Comparison of ENCODE assay signal across 8 cellular contexts in genomic region chr20:5127204-5127858, GRCh38.
DNase-seq lines count a peak whose midpoint lies in the region; ATAC-seq and TF ChIP-seq lines count a peak whose summit lies in the region.

No MANE protein-coding gene starts in this region.

- H3K4me1 ChIP-seq in BLaER1 = peaks cover 37% of the 10 kb centered on the region
- peaks cover 0 to 30% of the 10 kb centered on the region in 2 donors for H3K4me1 ChIP-seq in muscle layer of duodenum (ENCODE audit: control insufficient read depth in 1 of 2, insufficient read depth in 2 of 2, low read length in 2 of 2)

- peak overlapping the region; percentile 91 for H3K4me2 ChIP-seq in BLaER1

- H3K27ac Mint-ChIP-seq in stimulated activated naive B cell treated with anti-CD40 and anti-IgM and Interleukin-4, amounts not matched to agents 10 μg/mL and 1 μg/mL and 100 μg/mL, for 72 hours = peak overlapping the region; percentile 97

- peaks cover 5 to 13% of the 10 kb centered on the region in 2 donors for H3K36me3 Mint-ChIP-seq in stimulated activated naive B cell treated with anti-CD40 and anti-IgM and Interleukin-4, amounts not matched to agents 10 μg/mL and 1 μg/mL and 100 μg/mL, for 72 hours

- H3K9me3 Mint-ChIP-seq in stimulated activated naive B cell treated with anti-CD40 and anti-IgM and Interleukin-4, amounts not matched to agents 10 μg/mL and 1 μg/mL and 100 μg/mL, for 72 hours = no peaks in the 10 kb centered on the region

- H3K27ac ChIP-seq in BLaER1 (peak overlapping the region; percentile 91), muscle layer of duodenum (ENCODE audit: low read length) (peak overlapping the region; percentile 83)

- ATAC-seq in GM19328 (IDR thresholded peaks at IDR 0.05; ENCODE audit: unreplicated experiment) (peak; percentile 5), HG03442 (IDR thresholded peaks at IDR 0.05; ENCODE audit: unreplicated experiment) (peak; percentile 22)
- peak; percentile 52 to 55 for ATAC-seq in stimulated activated naive B cell treated with anti-CD40 and anti-IgM and Interleukin-4, amounts not matched to agents 10 μg/mL and 1 μg/mL and 100 μg/mL, for 72 hours (replicated peaks)

- H3K27me3 ChIP-seq in BLaER1 = no peaks in the 10 kb centered on the region
- no peaks in the 10 kb centered on the region for H3K27me3 ChIP-seq in muscle layer of duodenum (ENCODE audit: low read depth, low read length)

- H3K4me3 Mint-ChIP-seq in stimulated activated naive B cell treated with anti-CD40 and anti-IgM and Interleukin-4, amounts not matched to agents 10 μg/mL and 1 μg/mL and 100 μg/mL, for 72 hours = peak overlapping the region; percentile 91 to 99

- H3K36me3 ChIP-seq in BLaER1 = 0 out of 2 replicates have a peak, but pooled peaks cover 12% of the 10 kb centered on the region
- no peaks in the 10 kb centered on the region for H3K36me3 ChIP-seq in muscle layer of duodenum (ENCODE audit: control insufficient read depth in 1 of 2, insufficient read depth in 2 of 2, low read length in 2 of 2)

- peaks cover 22 to 35% of the 10 kb centered on the region in 2 donors for H3K4me1 Mint-ChIP-seq in stimulated activated naive B cell treated with anti-CD40 and anti-IgM and Interleukin-4, amounts not matched to agents 10 μg/mL and 1 μg/mL and 100 μg/mL, for 72 hours

- H4K20me1 ChIP-seq in BLaER1 = peaks cover 37% of the 10 kb centered on the region

- DNase-seq in NOMO-1 (lab: John Stamatoyannopoulos, UW; ENCODE audit: unreplicated experiment in 2 of 2) = peak; percentile 39 to 45
- peak; percentile 43 for DNase-seq in activated T-cell treated with anti-CD3 and anti-CD28 coated beads for 4 hours
- peak; percentile 71 to 74 for DNase-seq in erythroblast (lab: John Stamatoyannopoulos, UW)
- peak; percentile 58 for DNase-seq in stimulated activated naive B cell treated with anti-CD40 and anti-IgM and Interleukin-4, amounts not matched to agents 10 μg/mL and 1 μg/mL and 100 μg/mL, for 72 hours

- H3K9me3 ChIP-seq in BLaER1 = no peaks in the 10 kb centered on the region
- no peaks in the 10 kb centered on the region for H3K9me3 ChIP-seq in muscle layer of duodenum (ENCODE audit: control insufficient read depth in 1 of 2, low read length in 2 of 2)

- peak overlapping the region; percentile 90 for H3K9ac ChIP-seq in BLaER1

- H3K4me3 ChIP-seq in BLaER1 (peak overlapping the region; percentile 91), muscle layer of duodenum (ENCODE audit: low read depth in 1 of 2, low read length in 2 of 2) (peak overlapping the region; percentile 72 to 90)

- H3K27me3 Mint-ChIP-seq in stimulated activated naive B cell treated with anti-CD40 and anti-IgM and Interleukin-4, amounts not matched to agents 10 μg/mL and 1 μg/mL and 100 μg/mL, for 72 hours = no peaks in the 10 kb centered on the region

- peak; percentile 15 for TF ChIP-seq POLR2A in erythroblast (IDR thresholded peaks at IDR 0.05; ENCODE audit: low read length)

Comparison
In these comparisons a context has a peak if more than half of its experiments do, and no peak if none do; other contexts are left out.
1. Peak in every context shown above with its lines: DNase-seq, ATAC-seq, H3K4me3 ChIP-seq and H3K27ac ChIP-seq.